1 cellular context compared by ENCODE assay signal in the genomic region with DNA sequence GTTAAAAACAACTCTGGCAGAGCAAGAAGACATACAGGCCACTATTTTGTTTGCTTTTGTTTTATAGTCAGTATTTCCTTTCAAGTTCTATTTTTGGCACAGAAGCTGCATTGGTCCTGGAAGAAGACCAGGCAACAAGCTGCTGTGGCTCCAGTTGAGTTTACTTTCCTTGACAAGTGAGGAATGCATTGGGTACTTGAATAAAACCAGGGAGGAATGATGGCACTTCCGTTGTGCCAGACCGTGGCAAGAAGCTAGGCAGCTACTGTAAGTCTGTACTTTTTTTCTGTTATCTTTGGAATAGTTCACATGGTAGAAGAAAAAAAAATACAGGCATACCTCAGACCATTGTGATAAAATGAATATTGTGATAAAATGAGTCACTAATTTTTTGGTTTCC.
TF ChIP-seq lines count a peak whose summit lies in the region.

No MANE protein-coding gene starts in this region.

TF ChIP-seq in SK-N-SH treated with all-trans-retinoic acid at 6 μM for 48 hours, 23 proteins besides CTCF, POLR2A, EP300 and RAD21 (continued from another document):
- TF ChIP-seq, protein P1, sequence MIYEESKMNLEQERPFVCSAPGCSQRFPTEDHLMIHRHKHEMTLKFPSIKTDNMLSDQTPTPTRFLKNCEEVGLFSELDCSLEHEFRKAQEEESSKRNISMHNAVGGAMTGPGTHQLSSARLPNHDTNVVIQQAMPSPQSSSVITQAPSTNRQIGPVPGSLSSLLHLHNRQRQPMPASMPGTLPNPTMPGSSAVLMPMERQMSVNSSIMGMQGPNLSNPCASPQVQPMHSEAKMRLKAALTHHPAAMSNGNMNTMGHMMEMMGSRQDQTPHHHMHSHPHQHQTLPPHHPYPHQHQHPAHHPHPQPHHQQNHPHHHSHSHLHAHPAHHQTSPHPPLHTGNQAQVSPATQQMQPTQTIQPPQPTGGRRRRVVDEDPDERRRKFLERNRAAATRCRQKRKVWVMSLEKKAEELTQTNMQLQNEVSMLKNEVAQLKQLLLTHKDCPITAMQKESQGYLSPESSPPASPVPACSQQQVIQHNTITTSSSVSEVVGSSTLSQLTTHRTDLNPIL (CRISPR knock-in tag; IDR thresholded peaks at IDR 0.05; ENCODE audit: low read depth): no peak
- TF ChIP-seq SNAI2 (CRISPR knock-in tag; IDR thresholded peaks at IDR 0.05) (no peak), RARB (CRISPR knock-in tag; IDR thresholded peaks at IDR 0.05) (no peak), TOX (CRISPR knock-in tag; IDR thresholded peaks at IDR 0.05; ENCODE audit: borderline replicate concordance) (no peak), ESRRG (CRISPR knock-in tag; IDR thresholded peaks at IDR 0.05) (no peak), CSDC2 (CRISPR knock-in tag; IDR thresholded peaks at IDR 0.05) (no peak)
- TF ChIP-seq, protein P2, sequence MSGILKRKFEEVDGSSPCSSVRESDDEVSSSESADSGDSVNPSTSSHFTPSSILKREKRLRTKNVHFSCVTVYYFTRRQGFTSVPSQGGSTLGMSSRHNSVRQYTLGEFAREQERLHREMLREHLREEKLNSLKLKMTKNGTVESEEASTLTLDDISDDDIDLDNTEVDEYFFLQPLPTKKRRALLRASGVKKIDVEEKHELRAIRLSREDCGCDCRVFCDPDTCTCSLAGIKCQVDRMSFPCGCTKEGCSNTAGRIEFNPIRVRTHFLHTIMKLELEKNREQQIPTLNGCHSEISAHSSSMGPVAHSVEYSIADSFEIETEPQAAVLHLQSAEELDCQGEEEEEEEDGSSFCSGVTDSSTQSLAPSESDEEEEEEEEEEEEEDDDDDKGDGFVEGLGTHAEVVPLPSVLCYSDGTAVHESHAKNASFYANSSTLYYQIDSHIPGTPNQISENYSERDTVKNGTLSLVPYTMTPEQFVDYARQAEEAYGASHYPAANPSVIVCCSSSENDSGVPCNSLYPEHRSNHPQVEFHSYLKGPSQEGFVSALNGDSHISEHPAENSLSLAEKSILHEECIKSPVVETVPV (CRISPR knock-in tag; IDR thresholded peaks at IDR 0.05): no peak
